Comparison of ENCODE assay signal across 11 cellular contexts in the genomic region with DNA sequence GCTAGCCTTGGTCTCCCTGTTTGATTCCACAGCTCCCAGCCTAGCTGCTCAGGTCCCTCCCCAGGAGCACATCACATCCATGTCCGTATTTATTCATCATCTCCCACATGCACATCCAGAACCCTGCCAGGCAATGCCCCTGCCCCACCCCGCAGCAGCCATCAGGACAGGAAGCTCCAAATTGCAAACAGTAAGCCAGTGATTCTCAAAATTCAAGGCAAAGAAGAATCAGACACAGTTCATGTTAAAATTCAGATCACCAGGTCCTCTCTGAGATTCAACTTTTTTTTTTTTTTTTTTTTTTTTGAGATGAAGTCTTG. TPM values are rescaled to one million over a fixed set of nuclear protein-coding genes. Genes with fewer than 3 reads are reported as not detected.
A peak's percentile ranks its signal among the peaks of the same experiment; 100 is the strongest.
DNase-seq lines count a peak whose midpoint lies in the region; ATAC-seq and TF ChIP-seq lines count a peak whose summit lies in the region.
"Had no signal": no experiment of that assay in that cellular context is flagged by ENCODE, and none has a peak within 500 bp of the region (broad histone marks: within the 10 kb centered on the region; RNA-seq: fewer than 3 reads in every experiment).

No MANE protein-coding gene starts in this region.

- no peak for DNase-seq in Right ventricle myocardium superior
- no peak for DNase-seq in left cardiac atrium
- no peak for DNase-seq in mesenchymal stem cell
- no peak for DNase-seq in NCI-H2081 (lab: John Stamatoyannopoulos, UW)
- DNase-seq in T1000 (lab: John Stamatoyannopoulos, UW), result no peak

- no peak overlapping the region for H2AK5ac ChIP-seq in mesenchymal stem cell (ENCODE audit: low read length, severe bottlenecking)

- H3K4me1 ChIP-seq in mesenchymal stem cell (ENCODE audit: control insufficient read depth, insufficient read depth, low read depth, low read length), result peaks cover 16% of the 10 kb centered on the region

- H3K4me2 ChIP-seq in mesenchymal stem cell (ENCODE audit: low read length, poor library complexity, severe bottlenecking), result no peak overlapping the region

- peak; percentile 41 for TF ChIP-seq CTCF in VCaP (conservative IDR thresholded peaks at IDR 0.05)

- H3K9ac ChIP-seq in mesenchymal stem cell (ENCODE audit: low read length), result no peak overlapping the region

- H4K8ac ChIP-seq in mesenchymal stem cell (ENCODE audit: low read length), result no peak overlapping the region

- no peak overlapping the region for H3K18ac ChIP-seq in mesenchymal stem cell (ENCODE audit: low read depth in 1 of 2, low read length in 2 of 2)

- peaks cover 29% of the 10 kb centered on the region for H3K79me1 ChIP-seq in mesenchymal stem cell (replicated peaks; ENCODE audit: low read length, poor library complexity, severe bottlenecking)

- H2BK120ac ChIP-seq in mesenchymal stem cell (ENCODE audit: low read depth, low read length), result no peak overlapping the region

- H3K27ac ChIP-seq in VCaP (no peak overlapping the region), mesenchymal stem cell (ENCODE audit: low read length, poor library complexity, severe bottlenecking) (no peak overlapping the region)

- no peaks in the 10 kb centered on the region for H3K36me3 ChIP-seq in mesenchymal stem cell (ENCODE audit: control insufficient read depth in 1 of 2, insufficient read depth in 2 of 2, low read depth in 1 of 2, low read length in 2 of 2)
- H3K36me3 ChIP-seq: Peyer's patch, upper lobe of left lung had no signal

- no peak overlapping the region for H3K14ac ChIP-seq in mesenchymal stem cell (ENCODE audit: low read length in 2 of 2)

- no peak overlapping the region for H2AFZ ChIP-seq in mesenchymal stem cell (ENCODE audit: low read depth, low read length)

- ATAC-seq in Right ventricle myocardium superior (ENCODE audit: poor library complexity) (peak; percentile 3), left cardiac atrium (no peak), GM19467 (IDR thresholded peaks at IDR 0.05; ENCODE audit: unreplicated experiment) (no peak), HG02623 (IDR thresholded peaks at IDR 0.05; ENCODE audit: unreplicated experiment) (no peak)

- H2BK12ac ChIP-seq in mesenchymal stem cell (ENCODE audit: low read length in 2 of 2), result peak overlapping the region; percentile 31 to 69

- H3K9me3 ChIP-seq in mesenchymal stem cell (ENCODE audit: control insufficient read depth, low read length), result no peaks in the 10 kb centered on the region
- H3K9me3 ChIP-seq: Peyer's patch, upper lobe of left lung had no signal

- no peak overlapping the region for H2BK5ac ChIP-seq in mesenchymal stem cell (ENCODE audit: low read depth, low read length, poor library complexity, severe bottlenecking)

- H3K4me3 ChIP-seq in mesenchymal stem cell (ENCODE audit: insufficient read depth in 1 of 2, low read depth in 1 of 2, low read length in 2 of 2), result no peak overlapping the region
- H3K4me3 ChIP-seq: Peyer's patch, skin epidermis had no signal

- H3K27me3 ChIP-seq in mesenchymal stem cell (ENCODE audit: control insufficient read depth in 1 of 2, insufficient read depth in 1 of 2, low read length in 2 of 2), result peaks cover 0 to 2% of the 10 kb centered on the region in 2 experiments
- H3K27me3 ChIP-seq: Peyer's patch, upper lobe of left lung had no signal

- H2BK15ac ChIP-seq in mesenchymal stem cell (ENCODE audit: low read depth, poor library complexity, severe bottlenecking), result no peak overlapping the region

- intact Hi-C loops in Right ventricle myocardium superior (cut with DNase I) (loop anchor here (2.0 to 5.0 kb wide), 2 partner anchors 97 to 144 kb away; no protein-coding TSS in a partner anchor), left cardiac atrium (cut with DNase I) (loop anchor here (1.0 to 10.0 kb wide), 4 partner anchors 97 to 143 kb away; no protein-coding TSS in a partner anchor)

- no peak overlapping the region for H3K4ac ChIP-seq in mesenchymal stem cell (ENCODE audit: low read depth in 1 of 2, low read length in 2 of 2)

- WGBS in mesenchymal stem cell, result 60% methylated on average over 2 of the region's 2 CpGs

- no peak overlapping the region for H3K23ac ChIP-seq in mesenchymal stem cell (ENCODE audit: low read length in 2 of 2)

- H4K91ac ChIP-seq in mesenchymal stem cell (ENCODE audit: low read length), result peak overlapping the region; percentile 60

RNA-seq across cellular contexts. Expression of a gene that starts 17.7 kb away (rescaled TPM):
- 59.9 TPM for total RNA-seq in Right ventricle myocardium superior
- 10 to 100 TPM; 17.6 to 43.3 TPM for total RNA-seq in left cardiac atrium
- 15.0 TPM for polyA plus RNA-seq in mesenchymal stem cell (2013, experiment 1 of 2)
- 16.2 TPM for polyA plus RNA-seq in mesenchymal stem cell (2013, experiment 2 of 2)

RNA-seq across cellular contexts. Expression of a gene that starts 39.2 kb away (rescaled TPM):
- total RNA-seq in Right ventricle myocardium superior (92.7 TPM), left cardiac atrium (100 to 1,000 TPM in 1 of 2 donors, 10 to 100 TPM in 1; 82.9 to 101 TPM)
- polyA plus RNA-seq in mesenchymal stem cell (2013, experiment 1 of 2), result 48.3 TPM
- 48.7 TPM for polyA plus RNA-seq in mesenchymal stem cell (2013, experiment 2 of 2)
